8 cellular contexts compared by ENCODE assay signal in the genomic region with DNA sequence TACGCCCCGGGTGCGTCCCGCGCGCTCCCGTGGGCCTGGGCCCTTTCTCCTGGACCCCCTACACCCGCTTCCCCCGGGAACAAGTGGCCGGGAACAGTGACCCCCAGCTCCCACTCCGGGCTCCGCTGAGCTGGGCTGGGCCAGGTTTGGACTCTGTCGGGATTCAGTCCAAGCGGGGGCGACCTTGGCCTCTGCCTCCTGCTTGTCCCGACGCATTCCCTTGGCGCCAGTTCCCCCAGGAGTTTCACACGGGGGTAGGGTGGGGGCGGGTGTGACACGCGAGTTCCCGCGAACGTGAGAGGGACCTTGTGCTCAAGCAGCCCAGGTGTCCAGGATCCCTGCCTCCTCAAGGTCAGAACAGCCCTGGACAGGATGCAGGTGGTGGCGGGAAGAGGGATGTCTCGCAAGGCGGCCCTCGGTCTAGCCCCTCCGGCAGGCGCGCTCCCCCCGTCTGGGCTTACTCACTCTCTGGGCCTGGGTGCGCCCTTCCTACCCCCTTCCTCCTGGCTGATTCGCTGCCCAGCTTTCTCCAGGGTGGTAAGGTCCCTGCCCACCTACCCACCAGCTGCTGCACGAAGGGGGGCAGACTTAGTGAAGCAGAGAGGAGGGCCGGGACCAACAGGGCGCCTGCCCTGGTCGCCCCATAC. TPM values are rescaled to one million over a fixed set of nuclear protein-coding genes. Genes with fewer than 3 reads are reported as not detected.
A peak's percentile ranks its signal among the peaks of the same experiment; 100 is the strongest.
DNase-seq lines count a peak whose midpoint lies in the region; ATAC-seq and TF ChIP-seq lines count a peak whose summit lies in the region.

No MANE protein-coding gene starts in this region.

- H3K4me1 Mint-ChIP-seq in T-helper 2 cell treated with Interferon-gamma antibody and Interleukin-4, amounts not matched to agents 5 μg/mL and 100 μg/mL, for 36 hours (ENCODE audit: low read depth), result peaks cover 2% of the 10 kb centered on the region
- peaks cover 21% of the 10 kb centered on the region for H3K4me1 Mint-ChIP-seq in activated naive CD8-positive, alpha-beta T cell (ENCODE audit: low read depth)

- TF ChIP-seq CTCF in spleen (IDR thresholded peaks at IDR 0.05 in 8 of 11, conservative IDR thresholded peaks at IDR 0.05 in 3 of 11), result no peak

- 2 to 11% (median 5%) methylated on average over 16 to 39 of the region's 39 CpGs for WGBS in spleen, 5 donors

- H3K27ac Mint-ChIP-seq in T-helper 2 cell treated with Interferon-gamma antibody and Interleukin-4, amounts not matched to agents 5 μg/mL and 100 μg/mL, for 36 hours, result no peak overlapping the region
- no peak overlapping the region for H3K27ac Mint-ChIP-seq in activated naive CD8-positive, alpha-beta T cell

- intact Hi-C loops in spleen (cut with DNase I; ENCODE audit: low total_unique reads), result no loop called here

- no peak for TF ChIP-seq POLR2A in spleen (IDR thresholded peaks at IDR 0.05)

- no peaks in the 10 kb centered on the region for H3K9me3 ChIP-seq in iPS-18c (ENCODE audit: control insufficient read depth, insufficient read depth, low read length)
- no peaks in the 10 kb centered on the region for H3K9me3 ChIP-seq in spleen

- peaks cover 0 to 31% (median 10%) of the 10 kb centered on the region in 6 donors for H3K36me3 ChIP-seq in spleen

- peaks cover 17 to 93% (median 62%) of the 10 kb centered on the region in 6 donors for H3K4me1 ChIP-seq in spleen

- peak overlapping the region; percentile 74 to 95 (median 89) for H3K27ac ChIP-seq in spleen

- no peaks in the 10 kb centered on the region for H3K36me3 Mint-ChIP-seq in T-helper 2 cell treated with Interferon-gamma antibody and Interleukin-4, amounts not matched to agents 5 μg/mL and 100 μg/mL, for 36 hours (ENCODE audit: low read depth)
- no peaks in the 10 kb centered on the region for H3K36me3 Mint-ChIP-seq in activated naive CD8-positive, alpha-beta T cell

- no peaks in the 10 kb centered on the region for H3K9me3 Mint-ChIP-seq in T-helper 2 cell treated with Interferon-gamma antibody and Interleukin-4, amounts not matched to agents 5 μg/mL and 100 μg/mL, for 36 hours
- no peaks in the 10 kb centered on the region for H3K9me3 Mint-ChIP-seq in activated naive CD8-positive, alpha-beta T cell (ENCODE audit: low read depth)

- no peak for ATAC-seq in GM19455 (IDR thresholded peaks at IDR 0.05; ENCODE audit: unreplicated experiment)

- peaks cover 32% of the 10 kb centered on the region for H3K27me3 Mint-ChIP-seq in T-helper 2 cell treated with Interferon-gamma antibody and Interleukin-4, amounts not matched to agents 5 μg/mL and 100 μg/mL, for 36 hours (ENCODE audit: low read depth)
- H3K27me3 Mint-ChIP-seq in activated naive CD8-positive, alpha-beta T cell, result no peaks in the 10 kb centered on the region

- H3K4me3 ChIP-seq in iPS-18c (ENCODE audit: insufficient read depth, low read depth, low read length) (peak overlapping the region; percentile 55), spleen (peak overlapping the region; percentile 58 to 89 (median 76))

- peak overlapping the region; percentile 21 for H3K4me3 Mint-ChIP-seq in T-helper 2 cell treated with Interferon-gamma antibody and Interleukin-4, amounts not matched to agents 5 μg/mL and 100 μg/mL, for 36 hours
- peak overlapping the region; percentile 23 for H3K4me3 Mint-ChIP-seq in activated naive CD8-positive, alpha-beta T cell

- no peak for DNase-seq in T-helper 2 cell treated with Interferon-gamma antibody and Interleukin-4, amounts not matched to agents 5 μg/mL and 100 μg/mL, for 36 hours (ENCODE audit: low spot score)
- DNase-seq in T-helper 2 cell (no peak), spleen (no peak), NCI-H510A treated with DMSO at 0.1 percent for 48 hours (lab: John Stamatoyannopoulos, UW) (no peak), middle frontal gyrus (ENCODE audit: extremely low spot score, low spot score) (no peak)

- peaks cover 0 to 76% (median 44%) of the 10 kb centered on the region in 7 donors for H3K27me3 ChIP-seq in spleen (replicated peaks in 1 of 7)

RNA-seq across cellular contexts. Expression of a gene that starts 0.8 kb away (rescaled TPM):
- 100 to 1,000 TPM in 4 of 7 donors, 10 to 100 TPM in 3; 68.6 to 138 (median 100) TPM for total RNA-seq in spleen
- 100 to 1,000 TPM in 2 of 3 donors, 10 to 100 TPM in 1; 97.7 to 181 (median 123) TPM for polyA plus RNA-seq in spleen

RNA-seq across cellular contexts. Expression of a gene that starts 11.3 kb away (rescaled TPM):
- total RNA-seq in spleen, result 10 to 100 TPM; 20.5 to 82.8 (median 62.8) TPM
- 100 to 1,000 TPM; 163 to 349 (median 192) TPM for polyA plus RNA-seq in spleen

RNA-seq across cellular contexts. Expression of a gene that starts 15.7 kb away (rescaled TPM):
- 10 to 100 TPM in 4 of 7 donors, 1 to 10 TPM in 3; 5.3 to 17.7 (median 10.8) TPM for total RNA-seq in spleen
- polyA plus RNA-seq in spleen, result 10 to 100 TPM; 18.4 to 31.5 (median 27.1) TPM

RNA-seq across cellular contexts. Expression of a gene that starts 51.0 kb away (rescaled TPM):
- 10 to 100 TPM in 1 of 7 donors, 1 to 10 TPM in 6; 3.4 to 10.4 (median 4.6) TPM for total RNA-seq in spleen
- 1 to 10 TPM; 3.3 to 6.0 (median 3.6) TPM for polyA plus RNA-seq in spleen

RNA-seq across cellular contexts. Expression of a gene that starts 55.8 kb away (rescaled TPM):
- 100 to 1,000 TPM in 3 of 7 donors, 10 to 100 TPM in 4; 63.7 to 128 (median 82.6) TPM for total RNA-seq in spleen
- polyA plus RNA-seq in spleen, result 10 to 100 TPM; 33.0 to 83.1 (median 52.6) TPM
